Comparison of ENCODE assay signal across 17 cellular contexts in the genomic region with DNA sequence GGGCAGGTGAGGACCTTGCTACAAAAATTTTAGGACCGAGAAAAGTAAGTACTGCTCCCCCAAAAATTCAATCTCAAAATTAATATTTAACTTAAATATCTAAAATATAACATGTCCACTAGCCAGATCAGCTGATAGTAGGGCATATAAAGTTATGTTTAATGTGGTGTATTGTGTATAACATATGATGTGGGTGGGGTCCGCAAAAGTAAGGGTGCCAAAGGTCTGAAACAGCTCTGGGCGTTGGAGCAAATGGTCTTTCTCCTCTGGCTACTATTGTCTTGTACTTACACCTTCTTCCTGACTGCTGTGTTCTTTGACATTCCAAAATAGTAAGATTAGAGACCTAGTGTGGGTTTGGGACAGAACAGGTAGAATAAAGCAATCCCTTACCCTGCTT. TPM values are rescaled to one million over a fixed set of nuclear protein-coding genes. Genes with fewer than 3 reads are reported as not detected.
DNase-seq lines count a peak whose midpoint lies in the region; ATAC-seq and TF ChIP-seq lines count a peak whose summit lies in the region.
"Had no signal": no experiment of that assay in that cellular context is flagged by ENCODE, and none has a peak within 500 bp of the region (broad histone marks: within the 10 kb centered on the region; RNA-seq: fewer than 3 reads in every experiment).

No MANE protein-coding gene starts in this region.

- ATAC-seq in mucosa of descending colon, result peak; percentile 73
- ATAC-seq: A549; CD8-positive, alpha-beta T cell had no signal

- no peaks in the 10 kb centered on the region for H3K4me1 ChIP-seq in mucosa of descending colon (ENCODE audit: low read depth)
- H3K4me1 ChIP-seq: A549, Caco-2 had no signal

- intact Hi-C loops in mucosa of descending colon (cut with DNase I, micrococcal nuclease), result no loop called here

- no peak overlapping the region for H3K4me3 ChIP-seq in mucosa of descending colon
- H3K4me3 ChIP-seq: A549; BLaER1 treated with 17β-estradiol and CSF1 and Interleukin-3, amounts not matched to agents 10 nM and 100 nM had no signal

- DNase-seq in NCI-H82 (lab: John Stamatoyannopoulos, UW), result peak; percentile 20
- no peak for DNase-seq in NCI-H82 treated with DMSO at 0.1 percent for 48 hours (lab: John Stamatoyannopoulos, UW; ENCODE audit: unreplicated experiment)
- peak in 1 of 3 donors; percentile 49 for DNase-seq in mucosa of descending colon
- DNase-seq in caudate nucleus (lab: John Stamatoyannopoulos, UW), result no peak
- no peak for DNase-seq in foreskin melanocyte
- DNase-seq: AML-193; Caco-2; Calu3; CD4-positive, alpha-beta T cell; CD8-positive, alpha-beta T cell; DMS79 treated with DMSO at 0.1 percent for 48 hours; GF-D8 had no signal

- H3K27ac ChIP-seq in caudate nucleus (ENCODE audit: low read depth, low read length), result no peak overlapping the region
- H3K27ac ChIP-seq: 22Rv1, A549, C4-2B had no signal

- no peaks in the 10 kb centered on the region for H3K9me3 ChIP-seq in mucosa of descending colon
- H3K9me3 ChIP-seq: A549, Caco-2 had no signal

- H3K36me3 ChIP-seq in mucosa of descending colon (ENCODE audit: low read depth), result no peaks in the 10 kb centered on the region
- H3K36me3 ChIP-seq: BLaER1 treated with 17β-estradiol and CSF1 and Interleukin-3, amounts not matched to agents 10 nM and 100 nM had no signal

- TF ChIP-seq CTCF in mucosa of descending colon (IDR thresholded peaks at IDR 0.05), result no peak

RNA-seq across cellular contexts. Expression of gene HTR2A, which starts 41.2 kb away (rescaled TPM):
- total RNA-seq in mucosa of descending colon, result under 1 TPM; 0.09 to 0.58 (median 0.54) TPM
- total RNA-seq: B cell; Caco-2; Calu3; CD4-positive, alpha-beta T cell; CD8-positive, alpha-beta T cell had no signal

RNA-seq across cellular contexts. Expression of gene ESD, which starts 58.7 kb away (rescaled TPM):
- total RNA-seq in mucosa of descending colon, result 10 to 100 TPM; 86.1 to 98.0 (median 97.0) TPM
